10 cellular contexts compared by ENCODE assay signal in the genomic region with DNA sequence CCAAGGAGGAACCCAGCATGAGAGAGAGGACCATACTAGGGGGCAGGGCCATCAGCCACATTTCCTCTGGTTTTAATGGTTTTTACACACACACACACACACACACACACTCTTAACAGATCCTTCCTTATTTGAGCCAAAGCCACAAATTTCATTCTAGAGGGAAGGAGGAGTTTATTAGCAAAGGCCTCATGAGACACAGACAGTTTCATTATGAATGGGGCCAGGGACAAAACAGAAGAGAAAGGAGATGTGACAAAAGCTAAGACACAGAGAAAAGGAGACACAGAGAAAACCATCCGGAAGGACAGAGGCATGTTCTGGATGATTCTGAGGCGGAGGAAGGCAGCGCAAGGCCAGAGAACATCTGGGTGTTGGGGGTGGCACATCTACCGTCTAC. TPM values are rescaled to one million over a fixed set of nuclear protein-coding genes. Genes with fewer than 3 reads are reported as not detected.
DNase-seq lines count a peak whose midpoint lies in the region; ATAC-seq, FAIRE-seq and TF ChIP-seq lines count a peak whose summit lies in the region.
"Had no signal": no experiment of that assay in that cellular context is flagged by ENCODE, and none has a peak within 500 bp of the region (broad histone marks: within the 10 kb centered on the region; RNA-seq: fewer than 3 reads in every experiment).

No MANE protein-coding gene starts in this region.

- peak overlapping the region in 2 of 3 experiments; percentile 47 to 74; a peak in 4 of 7 replicates for H3K27ac Mint-ChIP-seq in H9
- H3K27ac Mint-ChIP-seq in T-helper 1 cell treated with Interleukin-12 subunit alpha and Interleukin-12 subunit beta and Interleukin-4 antibody, amounts not matched to agents 30 μg/mL and 1 μg/mL, for 36 hours: peak overlapping the region; percentile 72
- H3K27ac Mint-ChIP-seq in natural killer cell: peak overlapping the region in 1 of 2 donors; percentile 76

- no peak overlapping the region for H2AFZ ChIP-seq in H9 (ENCODE audit: low read length)

- ATAC-seq in natural killer cell: peak in 2 of 3 donors; percentile 11 to 54

- H2BK120ac ChIP-seq in H9 (ENCODE audit: low read depth, low read length, poor library complexity, severe bottlenecking): no peak overlapping the region

- no peak overlapping the region for H3T11ph ChIP-seq in H9 (ENCODE audit: low read length)

- no peaks in the 10 kb centered on the region for H4K20me1 ChIP-seq in H9 (ENCODE audit: control insufficient read depth, insufficient read depth, insufficient read length)

- no CpG with 5 or more reads among the region's 4 CpGs for WGBS in H9 (ENCODE audit: extremely low coverage, insufficient read length, low lambda C conversion rate)

- TF ChIP-seq POLR2A in GM12892 (IDR thresholded peaks at IDR 0.05; ENCODE audit: low read depth, low read length): peak; percentile 56; the same call in 1 of the 2 replicates

- H3K56ac ChIP-seq in H9 (ENCODE audit: insufficient read length, low read depth, low read length): no peak overlapping the region

- no peaks in the 10 kb centered on the region for H3K79me2 ChIP-seq in H9 (ENCODE audit: insufficient read depth, low read length)

- no peaks in the 10 kb centered on the region for H3K23me2 ChIP-seq in H9 (ENCODE audit: insufficient read length, low read depth, low read length, poor library complexity, severe bottlenecking)

- TF ChIP-seq CTCF in H9 (conservative IDR thresholded peaks at IDR 0.05): no peak
- TF ChIP-seq CTCF in natural killer cell (IDR thresholded peaks at IDR 0.05): no peak

- no peak overlapping the region for H2BK5ac ChIP-seq in H9 (ENCODE audit: insufficient read length, low read length)

- H3K36me3 Mint-ChIP-seq in H9 (ENCODE audit: insufficient read depth in 1 of 3, low read depth in 3 of 3): peaks cover 5 to 48% (median 36%) of the 10 kb centered on the region in 3 experiments; a peak in 6 of 7 replicates
- peaks cover 10% of the 10 kb centered on the region for H3K36me3 Mint-ChIP-seq in T-helper 1 cell treated with Interleukin-12 subunit alpha and Interleukin-12 subunit beta and Interleukin-4 antibody, amounts not matched to agents 30 μg/mL and 1 μg/mL, for 36 hours (ENCODE audit: low read depth)
- H3K36me3 Mint-ChIP-seq in natural killer cell: no peaks in the 10 kb centered on the region

- H3K4me1 ChIP-seq in H9 (ENCODE audit: insufficient read depth, low read length): no peaks in the 10 kb centered on the region

- DNase-seq in GM12892 (ENCODE audit: insufficient read length) (peak; percentile 68), H9 (no peak), natural killer cell (no peak), posterior cingulate gyrus (no peak), mucosa of gallbladder (ENCODE audit: low spot score) (no peak), mesenteric fat pad (ENCODE audit: low spot score) (no peak)
- no peak for DNase-seq in activated T-cell treated with anti-CD3 and anti-CD28 coated beads, Interleukin-2, amount 50 U/mL, for 48 hours
- DNase-seq: kidney glomerular epithelial cell; stimulated activated CD4-positive, alpha-beta T cell treated with anti-CD3 and anti-CD28 coated beads, Interleukin-4, amount 100 ng/mL, for 24 hours had no signal

- no peak overlapping the region for H2BK15ac ChIP-seq in H9 (ENCODE audit: low read depth, low read length)

- no peak overlapping the region for H4K91ac ChIP-seq in H9 (ENCODE audit: insufficient read length, low read depth, low read length)

- H4K5ac ChIP-seq in H9 (ENCODE audit: insufficient read length, low read depth, low read length): no peak overlapping the region

- no peak overlapping the region for H3K14ac ChIP-seq in H9 (ENCODE audit: insufficient read depth, low read length)

- H3K27me3 Mint-ChIP-seq in H9 (ENCODE audit: low read depth) (no peaks in the 10 kb centered on the region; the same call in 1 of the 2 replicates), natural killer cell (ENCODE audit: low read depth in 2 of 2) (no peaks in the 10 kb centered on the region)
- H3K27me3 Mint-ChIP-seq in T-helper 1 cell treated with Interleukin-12 subunit alpha and Interleukin-12 subunit beta and Interleukin-4 antibody, amounts not matched to agents 30 μg/mL and 1 μg/mL, for 36 hours (ENCODE audit: low read depth): no peaks in the 10 kb centered on the region

- H2AK5ac ChIP-seq in H9 (ENCODE audit: insufficient read length, low read length): no peak overlapping the region

- H3K4me3 Mint-ChIP-seq in H9 (no peak overlapping the region), natural killer cell (peak overlapping the region; percentile 13)
- H3K4me3 Mint-ChIP-seq in T-helper 1 cell treated with Interleukin-12 subunit alpha and Interleukin-12 subunit beta and Interleukin-4 antibody, amounts not matched to agents 30 μg/mL and 1 μg/mL, for 36 hours: peak overlapping the region; percentile 45

- no peak overlapping the region for H3K27ac ChIP-seq in H9 (ENCODE audit: insufficient read length, low read depth, low read length)

- intact Hi-C loops in natural killer cell (cut with micrococcal nuclease) (no loop called here), posterior cingulate gyrus (cut with DNase I) (no loop called here)

- H3K79me1 ChIP-seq in H9 (ENCODE audit: insufficient read depth, low read depth, low read length, poor library complexity, severe bottlenecking): no peaks in the 10 kb centered on the region

- H3K23ac ChIP-seq in H9 (ENCODE audit: insufficient read length, low read depth, low read length): no peak overlapping the region

- peak overlapping the region; percentile 74 for H4K8ac ChIP-seq in H9 (replicated peaks; ENCODE audit: insufficient read length, low read depth, low read length)

- H2BK20ac ChIP-seq in H9 (ENCODE audit: low read depth, low read length, poor library complexity, severe bottlenecking): no peak overlapping the region

- no peaks in the 10 kb centered on the region for H3K9me3 Mint-ChIP-seq in H9
- H3K9me3 Mint-ChIP-seq in T-helper 1 cell treated with Interleukin-12 subunit alpha and Interleukin-12 subunit beta and Interleukin-4 antibody, amounts not matched to agents 30 μg/mL and 1 μg/mL, for 36 hours: no peaks in the 10 kb centered on the region
- H3K9me3 Mint-ChIP-seq in natural killer cell: no peaks in the 10 kb centered on the region

- no peaks in the 10 kb centered on the region for H3K9me3 ChIP-seq in H9 (ENCODE audit: control insufficient read depth, low read depth, low read length)

- H3K27me3 ChIP-seq in H9 (ENCODE audit: insufficient read depth, low read length): no peaks in the 10 kb centered on the region

- FAIRE-seq in GM12892 (lab: Jason Lieb, UNC): peak; percentile 94

- no peak overlapping the region for H2BK12ac ChIP-seq in H9 (ENCODE audit: insufficient read length, low read depth, low read length)

- no peaks in the 10 kb centered on the region for H3K4me1 Mint-ChIP-seq in H9
- H3K4me1 Mint-ChIP-seq in T-helper 1 cell treated with Interleukin-12 subunit alpha and Interleukin-12 subunit beta and Interleukin-4 antibody, amounts not matched to agents 30 μg/mL and 1 μg/mL, for 36 hours (ENCODE audit: low read depth): peaks cover 24% of the 10 kb centered on the region
- H3K4me1 Mint-ChIP-seq in natural killer cell: peaks cover 49 to 61% of the 10 kb centered on the region in 2 donors

- H3K18ac ChIP-seq in H9 (ENCODE audit: insufficient read length, low read depth, low read length): no peak overlapping the region

- no peak overlapping the region for H3K4ac ChIP-seq in H9 (ENCODE audit: low read depth, low read length)

- no peak overlapping the region for H3K9ac ChIP-seq in H9 (ENCODE audit: extremely low read depth, insufficient read length, low read length)

- H3K4me2 ChIP-seq in H9 (ENCODE audit: insufficient read depth, insufficient read length, low read length): no peak overlapping the region

RNA-seq across cellular contexts. Expression of gene ARFGAP3, which starts 32.2 kb away (rescaled TPM):
- polyA plus RNA-seq in GM12892 (2012; ENCODE audit: missing spikeins): 38.4 TPM
- total RNA-seq in H9 (2021) (14.1 and 15.0 TPM in 2 replicates), natural killer cell (10 to 100 TPM; 46.3 to 58.0 (median 53.8) TPM), mucosa of gallbladder (49.8 TPM), mesenteric fat pad (57.3 TPM)

Comparison
In these comparisons a context has a peak if more than half of its experiments do, and no peak if none do; other contexts are left out.
1. H3K4me3 Mint-ChIP-seq: peak in T-helper 1 cell treated with Interleukin-12 subunit alpha and Interleukin-12 subunit beta and Interleukin-4 antibody, amounts not matched to agents 30 μg/mL and 1 μg/mL, for 36 hours (single experiment) and natural killer cell (single experiment); none in H9 (0 of 2).